ENCODE assay signal across 9 cellular contexts in genomic region chr11:69008774-69009440, GRCh38. TPM values are rescaled to one million over a fixed set of nuclear protein-coding genes. Genes with fewer than 3 reads are reported as not detected.
A peak's percentile ranks its signal among the peaks of the same experiment; 100 is the strongest.
DNase-seq lines count a peak whose midpoint lies in the region; ATAC-seq and TF ChIP-seq lines count a peak whose summit lies in the region.
"Had no signal": no experiment of that assay in that cellular context is flagged by ENCODE, and none has a peak within 500 bp of the region (broad histone marks: within the 10 kb centered on the region; RNA-seq: fewer than 3 reads in every experiment).

No MANE protein-coding gene starts in this region.

- no peaks in the 10 kb centered on the region for H3K9me2 ChIP-seq in PC-9 (ENCODE audit: insufficient read depth)

- H3K27me3 ChIP-seq in PC-9 (ENCODE audit: insufficient read depth, low read depth) (peaks cover 10% of the 10 kb centered on the region; the same call in 1 of the 2 replicates), neuronal stem cell (ENCODE audit: control insufficient read depth in 3 of 3, insufficient read depth in 3 of 3, low read depth in 1 of 3, low read length in 3 of 3) (peaks cover 0 to 59% (median 2%) of the 10 kb centered on the region in 3 experiments)

- H4K8ac ChIP-seq in neuronal stem cell (ENCODE audit: low read depth, low read length), result peak overlapping the region; percentile 33

- no peaks in the 10 kb centered on the region for H3K36me3 Mint-ChIP-seq in activated naive CD4-positive, alpha-beta T cell treated with anti-CD3 and anti-CD28 coated beads, Interleukin-2, amount 50 U/mL, for 72 hours

- no peak overlapping the region for H2AK5ac ChIP-seq in neuronal stem cell (ENCODE audit: low read depth, low read length)

- H3K27ac ChIP-seq in PC-9 (peak overlapping the region; percentile 17; the same call in 1 of the 2 replicates), neuronal stem cell (replicated peaks; ENCODE audit: low read length) (no peak overlapping the region)

- no peaks in the 10 kb centered on the region for H3K79me2 ChIP-seq in PC-9 (ENCODE audit: low read depth)

- peaks cover 23% of the 10 kb centered on the region for H3F3A ChIP-seq in PC-9 (ENCODE audit: insufficient read depth, low read depth)

- no peak for TF ChIP-seq CTCF in PC-9 (conservative IDR thresholded peaks at IDR 0.05)

- H3K4me2 ChIP-seq in PC-9, result peak overlapping the region; percentile 59
- no peak overlapping the region for H3K4me2 ChIP-seq in neuronal stem cell (ENCODE audit: insufficient read depth, low read length, poor library complexity, severe bottlenecking)

- intact Hi-C loops in PC-9 (cut with micrococcal nuclease; ENCODE audit: unreplicated experiment), result loop anchor here (10.0 kb wide), 1 partner anchor 76 kb away; no protein-coding TSS in a partner anchor

- H2BK5ac ChIP-seq in neuronal stem cell (ENCODE audit: low read length), result no peak overlapping the region

- peak overlapping the region; percentile 46 for H3K18ac ChIP-seq in neuronal stem cell (ENCODE audit: low read length)

- peak; percentile 98 for DNase-seq in AG20443 (ENCODE audit: low spot score)
- DNase-seq in PC-9, result peak; percentile 93 to 95
- DNase-seq in fibroblast of gingiva (ENCODE audit: low read depth), result peak; percentile 96
- DNase-seq in neuronal stem cell (ENCODE audit: low spot score), result no peak
- DNase-seq in activated CD4-positive, alpha-beta T cell treated with anti-CD3 and anti-CD28 coated beads, Interleukin-2, amount 50 U/mL, for 48 hours, result no peak
- no peak for DNase-seq in NCI-H1436 treated with DMSO at 0.1 percent for 48 hours (lab: John Stamatoyannopoulos, UW)
- DNase-seq in activated naive CD4-positive, alpha-beta T cell treated with anti-CD3 and anti-CD28 coated beads, Interleukin-2, amount 50 U/mL, for 72 hours (ENCODE audit: low spot score in 2 of 2), result no peak
- DNase-seq: activated naive CD4-positive, alpha-beta T cell treated with Interleukin-2 at 50 U/mL for 16 hours had no signal

- H3K36me3 ChIP-seq in PC-9 (ENCODE audit: low read depth) (no peaks in the 10 kb centered on the region), neuronal stem cell (replicated peaks in 1 of 2; ENCODE audit: control insufficient read depth in 2 of 2, insufficient read depth in 2 of 2, low read length in 2 of 2) (no peaks in the 10 kb centered on the region)

- TSS peak; percentile 93 for BruUV-seq in PC-9 (replicated peaks; lab: Mats Ljungman, UMichigan)

- no peak overlapping the region for H3K4me3 ChIP-seq in PC-9
- H3K4me3 ChIP-seq in neuronal stem cell (ENCODE audit: low read length in 2 of 2), result no peak overlapping the region

- H2BK120ac ChIP-seq in neuronal stem cell (ENCODE audit: low read depth, low read length), result no peak overlapping the region

- H3K9me3 ChIP-seq in PC-9 (ENCODE audit: insufficient read depth, low read depth), result no peaks in the 10 kb centered on the region
- peaks cover 0 to 2% of the 10 kb centered on the region in 2 donors for H3K9me3 ChIP-seq in neuronal stem cell (replicated peaks in 1 of 2; ENCODE audit: control insufficient read depth in 2 of 2, insufficient read depth in 1 of 2, low read depth in 1 of 2, low read length in 2 of 2)

- H3K9me3 Mint-ChIP-seq in activated naive CD4-positive, alpha-beta T cell treated with anti-CD3 and anti-CD28 coated beads, Interleukin-2, amount 50 U/mL, for 72 hours, result no peaks in the 10 kb centered on the region

- H4K91ac ChIP-seq in neuronal stem cell (ENCODE audit: low read depth, low read length, poor library complexity), result no peak overlapping the region

- H2BK12ac ChIP-seq in neuronal stem cell (ENCODE audit: low read length), result no peak overlapping the region

- peak overlapping the region; percentile 35 for H3K23ac ChIP-seq in neuronal stem cell (ENCODE audit: low read depth, low read length, poor library complexity)

- no peaks in the 10 kb centered on the region for H4K20me1 ChIP-seq in PC-9 (ENCODE audit: insufficient read depth)

- H3K9ac ChIP-seq in neuronal stem cell (ENCODE audit: low read depth, low read length, poor library complexity), result peak overlapping the region; percentile 34

- CTCF ChIA-PET in PC-9 (lab: Charles Lee), result interaction anchor here (1.0 kb wide), 1 partner anchor 40 kb away, joined by 3 read pairs; the partner anchor contains the start of gene TPCN2

- peaks cover 40% of the 10 kb centered on the region for H3K4me1 ChIP-seq in PC-9 (replicated peaks; ENCODE audit: insufficient read depth)
- peaks cover 38 to 44% of the 10 kb centered on the region in 2 donors for H3K4me1 ChIP-seq in neuronal stem cell (ENCODE audit: control insufficient read depth in 2 of 2, insufficient read depth in 1 of 2, low read depth in 1 of 2, low read length in 2 of 2)

- no peak overlapping the region for H3K14ac ChIP-seq in neuronal stem cell (ENCODE audit: low read length)

- H2AFZ ChIP-seq in PC-9, result no peak overlapping the region
- H2AFZ ChIP-seq in neuronal stem cell (ENCODE audit: low read length), result peak overlapping the region; percentile 32

- H3K27ac Mint-ChIP-seq in activated naive CD4-positive, alpha-beta T cell treated with anti-CD3 and anti-CD28 coated beads, Interleukin-2, amount 50 U/mL, for 72 hours, result no peak overlapping the region

- WGBS in neuronal stem cell (ENCODE audit: extremely low coverage in 2 of 2, insufficient read length in 2 of 2, insufficient replicate concordance in 1 of 2), 2 donors, result no CpG with 5 or more reads among the region's 16 CpGs

- ATAC-seq in activated naive CD4-positive, alpha-beta T cell treated with anti-CD3 and anti-CD28 coated beads, Interleukin-2, amount 50 U/mL, for 72 hours, result no peak
- ATAC-seq in HG02884 (IDR thresholded peaks at IDR 0.05; ENCODE audit: unreplicated experiment), result no peak

- peaks cover 2% of the 10 kb centered on the region for H3K79me1 ChIP-seq in neuronal stem cell (ENCODE audit: low read depth, low read length)

- POLR2A ChIA-PET in PC-9 (lab: Charles Lee; ENCODE audit: unreplicated experiment), result interaction anchor here (0.5 to 0.6 kb wide), 3 partner anchors 139 to 686 kb away, joined by 3 to 4 read pairs (median 3); no protein-coding TSS in a partner anchor

- no peak overlapping the region for H2BK15ac ChIP-seq in neuronal stem cell (ENCODE audit: low read length)

- H3K4ac ChIP-seq in neuronal stem cell (ENCODE audit: low read length), result no peak overlapping the region

RNA-seq across cellular contexts. Expression of gene MRGPRF, which starts 4.1 kb away (rescaled TPM):
- 0.35 and 0.50 TPM in 2 replicates for total RNA-seq in PC-9 (2021)
- polyA plus RNA-seq in neuronal stem cell (2013, experiment 1 of 2), result 2.2 TPM
- polyA plus RNA-seq in neuronal stem cell (2013, experiment 2 of 2), result 2.0 TPM
- not detected for total RNA-seq in activated naive CD4-positive, alpha-beta T cell treated with anti-CD3 and anti-CD28 coated beads, Interleukin-2, amount 50 U/mL, for 72 hours

RNA-seq across cellular contexts. Expression of gene MRGPRD, which starts 28.1 kb away (rescaled TPM):
- total RNA-seq in PC-9 (2021), result not detected in 2 replicates
- 0.04 TPM for polyA plus RNA-seq in neuronal stem cell (2013, experiment 1 of 2)
- polyA plus RNA-seq in neuronal stem cell (2013, experiment 2 of 2), result not detected
- not detected for total RNA-seq in activated naive CD4-positive, alpha-beta T cell treated with anti-CD3 and anti-CD28 coated beads, Interleukin-2, amount 50 U/mL, for 72 hours

RNA-seq across cellular contexts. Expression of gene TPCN2, which starts 39.8 kb away (rescaled TPM):
- 24.8 and 26.4 TPM in 2 replicates for total RNA-seq in PC-9 (2021)
- polyA plus RNA-seq in neuronal stem cell (2013, experiment 1 of 2), result 4.3 TPM
- polyA plus RNA-seq in neuronal stem cell (2013, experiment 2 of 2), result 4.3 TPM
- 10 to 100 TPM in 1 of 2 donors, 1 to 10 TPM in 1; 8.7 to 13.9 TPM for total RNA-seq in activated naive CD4-positive, alpha-beta T cell treated with anti-CD3 and anti-CD28 coated beads, Interleukin-2, amount 50 U/mL, for 72 hours

Comparison
In these comparisons a context has a peak if more than half of its experiments do, and no peak if none do; other contexts are left out.
1. DNase-seq: peak in AG20443 (single experiment), PC-9 (2 of 2) and fibroblast of gingiva (single experiment); none in neuronal stem cell (single experiment), activated CD4-positive, alpha-beta T cell treated with anti-CD3 and anti-CD28 coated beads, Interleukin-2, amount 50 U/mL, for 48 hours (0 of 2), NCI-H1436 treated with DMSO at 0.1 percent for 48 hours (single experiment) and activated naive CD4-positive, alpha-beta T cell treated with anti-CD3 and anti-CD28 coated beads, Interleukin-2, amount 50 U/mL, for 72 hours (0 of 2).